ENCODE assay signal across 8 cellular contexts in the genomic region with DNA sequence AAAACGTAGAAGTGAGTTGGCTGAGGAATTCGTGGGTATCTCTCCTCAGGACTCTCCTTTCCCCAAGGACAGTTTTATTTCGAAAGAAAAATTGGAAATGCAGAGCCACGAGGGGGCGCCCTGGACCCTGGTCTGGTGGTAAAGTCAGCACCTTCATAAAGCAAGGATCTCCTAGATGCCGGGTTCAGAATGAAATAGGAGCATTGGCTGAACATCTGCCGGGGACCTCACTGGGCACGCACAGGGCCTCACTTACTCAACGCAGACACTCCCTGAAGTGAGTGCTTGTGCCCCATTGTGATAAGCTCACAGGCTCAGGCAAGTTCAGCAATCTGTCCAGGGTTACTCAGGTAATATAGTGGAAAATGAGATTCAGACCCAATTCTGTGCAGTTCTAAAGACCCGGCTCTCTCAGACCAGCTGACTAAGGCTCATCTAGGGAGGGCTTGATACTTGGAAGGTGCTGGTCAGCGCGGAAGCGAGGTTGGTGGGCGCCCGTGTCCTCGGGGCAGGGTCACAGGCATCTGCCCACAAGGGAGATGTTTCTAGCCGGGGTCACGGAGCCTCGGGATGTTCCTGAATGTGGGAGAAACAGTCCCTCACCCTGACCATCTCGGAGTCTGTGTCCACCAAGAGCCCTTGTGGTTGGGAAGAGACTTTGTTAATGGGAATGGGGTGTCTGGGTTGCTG.
DNase-seq lines count a peak whose midpoint lies in the region; ATAC-seq, FAIRE-seq and TF ChIP-seq lines count a peak whose summit lies in the region.

No MANE protein-coding gene starts in this region.

- peak overlapping the region; percentile 30 for H3K4me2 ChIP-seq in Loucy (ENCODE audit: low read depth, low read length, poor library complexity, severe bottlenecking)

- no peaks in the 10 kb centered on the region for H4K20me1 ChIP-seq in Loucy (ENCODE audit: insufficient read depth, low read length, poor library complexity, severe bottlenecking)

- no peak overlapping the region for H2AFZ ChIP-seq in Loucy (ENCODE audit: low read length)

- H3K4me1 Mint-ChIP-seq in activated naive CD4-positive, alpha-beta T cell treated with anti-CD3 and anti-CD28 coated beads, Interleukin-2, amount 10 ng/mL, durations not matched to agents 7 days and 5 days: no peaks in the 10 kb centered on the region

- no peaks in the 10 kb centered on the region for H3K9me2 ChIP-seq in Loucy (replicated peaks; ENCODE audit: low read depth, low read length)

- no peaks in the 10 kb centered on the region for H3K9me3 Mint-ChIP-seq in activated naive CD4-positive, alpha-beta T cell treated with anti-CD3 and anti-CD28 coated beads, Interleukin-2, amount 10 ng/mL, durations not matched to agents 7 days and 5 days

- FAIRE-seq in G401.6 (lab: Jason Lieb, UNC): peak; percentile 48

- H3K9ac ChIP-seq in Loucy (ENCODE audit: low read depth, low read length, poor library complexity, severe bottlenecking): no peak overlapping the region

- no peak overlapping the region for H3K27ac ChIP-seq in RWPE1

- H3K9me3 ChIP-seq in Loucy (ENCODE audit: insufficient read depth, low read depth, low read length): no peaks in the 10 kb centered on the region

- CTCF ChIA-PET in RWPE1 (lab: Yijun Ruan, JAX): interaction anchor here (1.0 kb wide), 1 partner anchor 38 kb away, joined by 5 read pairs; no protein-coding TSS in a partner anchor
- CTCF ChIA-PET in activated naive CD4-positive, alpha-beta T cell treated with anti-CD3 and anti-CD28 coated beads, Interleukin-2, amount 10 ng/mL, durations not matched to agents 7 days and 5 days (lab: Charles Lee): interaction anchor here (1.6 to 2.3 kb wide), 3 partner anchors 8 to 291 kb away, joined by 5 to 7 read pairs (median 5); no protein-coding TSS in a partner anchor

- H3K27me3 Mint-ChIP-seq in activated naive CD4-positive, alpha-beta T cell treated with anti-CD3 and anti-CD28 coated beads, Interleukin-2, amount 10 ng/mL, durations not matched to agents 7 days and 5 days: peaks cover 54% of the 10 kb centered on the region

- H3K4me3 ChIP-seq in Loucy (ENCODE audit: low read length, poor library complexity, severe bottlenecking): no peak overlapping the region

- H3K27ac Mint-ChIP-seq in activated naive CD4-positive, alpha-beta T cell treated with anti-CD3 and anti-CD28 coated beads, Interleukin-2, amount 10 ng/mL, durations not matched to agents 7 days and 5 days: no peak overlapping the region

- no peaks in the 10 kb centered on the region for H3K36me3 ChIP-seq in Loucy (ENCODE audit: insufficient read depth, low read length)

- no peaks in the 10 kb centered on the region for H3K27me3 ChIP-seq in Loucy (ENCODE audit: insufficient read depth, low read length, poor library complexity, severe bottlenecking)

- H3K4me1 ChIP-seq in Loucy (ENCODE audit: insufficient read depth, low read length, poor library complexity, severe bottlenecking): peaks cover 3% of the 10 kb centered on the region

- ATAC-seq in HG02759 (IDR thresholded peaks at IDR 0.05; ENCODE audit: unreplicated experiment) (no peak), GM19452 (IDR thresholded peaks at IDR 0.05; ENCODE audit: unreplicated experiment) (no peak)

- no peaks in the 10 kb centered on the region for H3K36me3 Mint-ChIP-seq in activated naive CD4-positive, alpha-beta T cell treated with anti-CD3 and anti-CD28 coated beads, Interleukin-2, amount 10 ng/mL, durations not matched to agents 7 days and 5 days

- DNase-seq in RWPE1 (ENCODE audit: low spot score) (peak; percentile 39), hepatic stellate cell (ENCODE audit: low spot score) (peak; percentile 74)
- peak; percentile 74 for DNase-seq in activated naive CD4-positive, alpha-beta T cell treated with anti-CD3 and anti-CD28 coated beads, Interleukin-2, amount 10 ng/mL, durations not matched to agents 7 days and 5 days
- peak; percentile 21 to 68 for DNase-seq in stimulated activated CD4-positive, alpha-beta T cell treated with anti-CD3 and anti-CD28 coated beads, Interleukin-12 subunit alpha, Interleukin-12 subunit beta, amount 100 ng/mL, for 24 hours (ENCODE audit: low read depth in 2 of 2)

- H3K4me3 Mint-ChIP-seq in activated naive CD4-positive, alpha-beta T cell treated with anti-CD3 and anti-CD28 coated beads, Interleukin-2, amount 10 ng/mL, durations not matched to agents 7 days and 5 days: no peak overlapping the region

- TF ChIP-seq CTCF in Loucy (conservative IDR thresholded peaks at IDR 0.05; ENCODE audit: low read length) (peak; percentile 89), RWPE1 (conservative IDR thresholded peaks at IDR 0.05; ENCODE audit: low read depth) (peak; percentile 63)

- H3F3A ChIP-seq in Loucy (ENCODE audit: low read depth): no peaks in the 10 kb centered on the region

- POLR2A ChIA-PET in RWPE1 (lab: Yijun Ruan, JAX; ENCODE audit: low non-redundant PET): no interaction called here

- H3K79me2 ChIP-seq in Loucy (ENCODE audit: insufficient read depth, low read length): no peaks in the 10 kb centered on the region
